ENCODE assay signal across 8 cellular contexts in genomic region chr11:123457187-123457770, GRCh38. TPM values are rescaled to one million over a fixed set of nuclear protein-coding genes. Genes with fewer than 3 reads are reported as not detected.
DNase-seq lines count a peak whose midpoint lies in the region; ATAC-seq and TF ChIP-seq lines count a peak whose summit lies in the region.
"Had no signal": no experiment of that assay in that cellular context is flagged by ENCODE, and none has a peak within 500 bp of the region (broad histone marks: within the 10 kb centered on the region; RNA-seq: fewer than 3 reads in every experiment).

No MANE protein-coding gene starts in this region.

- H3K79me2 ChIP-seq in HCT116 (ENCODE audit: insufficient read depth, low read length): no peaks in the 10 kb centered on the region
- H3K79me2 ChIP-seq in PC-3 (ENCODE audit: low read length): peaks cover 74% of the 10 kb centered on the region

- peak overlapping the region; percentile 75 for H3K4me2 ChIP-seq in HCT116 (ENCODE audit: low read length)
- H3K4me2 ChIP-seq in PC-3 (ENCODE audit: low read length): peak overlapping the region; percentile 20; the same call in 1 of the 2 replicates

- H3K27me3 ChIP-seq in HCT116 (ENCODE audit: insufficient read depth, low read length) (no peaks in the 10 kb centered on the region), PC-3 (ENCODE audit: low read length) (no peaks in the 10 kb centered on the region)

- H4K20me1 ChIP-seq in HCT116 (ENCODE audit: insufficient read depth) (no peaks in the 10 kb centered on the region), PC-3 (ENCODE audit: low read length) (no peaks in the 10 kb centered on the region)

- no peak overlapping the region for H2AFZ ChIP-seq in HCT116 (ENCODE audit: low read depth, low read length, poor library complexity, severe bottlenecking)
- H2AFZ ChIP-seq in PC-3 (ENCODE audit: low read length): no peak overlapping the region

- no peak for TF ChIP-seq POLR2A in HCT116 (IDR thresholded peaks at IDR 0.05; ENCODE audit: borderline replicate concordance, extremely low read depth, insufficient read depth, insufficient read length)

- RAD21 ChIA-PET in HCT116 (lab: Charles Lee; ENCODE audit: low non-redundant PET in 1 of 2, low total read pairs in 2 of 2, uncharacterized antibody in 2 of 2, unreplicated experiment in 2 of 2): no interaction called here

- no TSS peak for BruUV-seq in HCT116 (replicated peaks; lab: Mats Ljungman, UMichigan)
- BruUV-seq in PC-3 (replicated peaks; lab: Mats Ljungman, UMichigan): no TSS peak

- H3K9me3 ChIP-seq in HCT116 (ENCODE audit: control insufficient read depth in 1 of 2, insufficient read depth in 1 of 2, low read depth in 1 of 2, low read length in 2 of 2) (no peaks in the 10 kb centered on the region), PC-3 (ENCODE audit: low read length) (no peaks in the 10 kb centered on the region)
- H3K9me3 ChIP-seq: psoas muscle had no signal

- ATAC-seq in HCT116 (no peak), PC-3 (no peak), HG03135 (IDR thresholded peaks at IDR 0.05; ENCODE audit: unreplicated experiment) (no peak)
- ATAC-seq: psoas muscle had no signal

- CTCF ChIA-PET in HCT116 (lab: Charles Lee): no interaction called here
- CTCF ChIA-PET in PC-3 (lab: Charles Lee): no interaction called here
- CTCF ChIA-PET in GM10248 (lab: Yijun Ruan, JAX): interaction anchor here (1.5 kb wide), 1 partner anchor 49 kb away, joined by 3 read pairs; no protein-coding TSS in a partner anchor

- POLR2A ChIA-PET in HCT116 (lab: Charles Lee) (no interaction called here), PC-3 (lab: Charles Lee; ENCODE audit: unreplicated experiment) (interaction anchor here (0.6 kb wide), 1 partner anchor 82 kb away, joined by 4 read pairs; no protein-coding TSS in a partner anchor), GM10248 (lab: Yijun Ruan, JAX) (no interaction called here)

- no peak for TF ChIP-seq RAD21 in HCT116 (IDR thresholded peaks at IDR 0.05; ENCODE audit: low read depth)

- H3K9ac ChIP-seq in HCT116 (ENCODE audit: low read length) (no peak overlapping the region), PC-3 (ENCODE audit: low read length) (peak overlapping the region; percentile 88)

- H3K4me1 ChIP-seq in HCT116 (ENCODE audit: control insufficient read depth in 1 of 2, insufficient read depth in 2 of 2, low read length in 2 of 2) (peaks cover 22 to 58% of the 10 kb centered on the region in 2 experiments), PC-3 (ENCODE audit: insufficient read depth, low read length) (peaks cover 55% of the 10 kb centered on the region)

- H3K27ac ChIP-seq in HCT116 (ENCODE audit: low read depth, low read length) (no peak overlapping the region), PC-3 (ENCODE audit: low read length) (peak overlapping the region; percentile 98)
- H3K27ac ChIP-seq: psoas muscle had no signal

- TF ChIP-seq CTCF in HCT116 (IDR thresholded peaks at IDR 0.05 in 2 of 3, conservative IDR thresholded peaks at IDR 0.05 in 1 of 3; ENCODE audit: borderline replicate concordance in 1 of 3, insufficient read depth in 1 of 3, low read depth in 2 of 3, low read length in 2 of 3) (no peak), PC-3 (conservative IDR thresholded peaks at IDR 0.05; ENCODE audit: low read depth, low read length) (no peak), GM10248 (IDR thresholded peaks at IDR 0.05; ENCODE audit: control extremely low read depth, extremely low read depth, low read depth, missing control alignments) (no peak)

- DNase-seq in HCT116 (ENCODE audit: low read depth, low spot score) (no peak), PC-3 (no peak), dermis blood vessel endothelial cell (peak; percentile 32), putamen (ENCODE audit: low spot score) (peak; percentile 24), inferior parietal cortex (ENCODE audit: extremely low spot score) (no peak), GM10248 (ENCODE audit: extremely low spot score) (no peak)
- DNase-seq: psoas muscle had no signal

- intact Hi-C loops in HCT116 (cut with micrococcal nuclease) (no loop called here), PC-3 (cut with micrococcal nuclease) (no loop called here)

- H3K9me2 ChIP-seq in HCT116 (ENCODE audit: insufficient read depth) (no peaks in the 10 kb centered on the region), PC-3 (replicated peaks; ENCODE audit: low read length) (no peaks in the 10 kb centered on the region)

- H3K4me3 ChIP-seq in HCT116 (replicated peaks in 1 of 2; ENCODE audit: low read depth in 1 of 2, low read length in 2 of 2): no peak overlapping the region
- H3K4me3 ChIP-seq in PC-3 (ENCODE audit: low read length): no peak overlapping the region
- H3K4me3 ChIP-seq: psoas muscle had no signal

- H3K36me3 ChIP-seq in HCT116 (ENCODE audit: control insufficient read depth in 1 of 2, insufficient read depth in 2 of 2, low read length in 2 of 2) (no peaks in the 10 kb centered on the region), PC-3 (ENCODE audit: low read depth, low read length) (peaks cover 18% of the 10 kb centered on the region; the same call in 1 of the 2 replicates)

- peaks cover 4% of the 10 kb centered on the region for H3F3A ChIP-seq in PC-3 (ENCODE audit: low read length, unreplicated experiment)

TF ChIP-seq in HCT116, 20 proteins besides CTCF, POLR2A, EP300 and RAD21:
- TF ChIP-seq REST (IDR thresholded peaks at IDR 0.05; ENCODE audit: low read depth) (no peak), EZH2phosphoT487 (IDR thresholded peaks at IDR 0.05; ENCODE audit: borderline replicate concordance) (no peak), CEBPB (IDR thresholded peaks at IDR 0.05; ENCODE audit: low read depth) (no peak), ELF1 (IDR thresholded peaks at IDR 0.05; ENCODE audit: borderline replicate concordance, low read depth) (no peak), POLR2AphosphoS5 (IDR thresholded peaks at IDR 0.05; ENCODE audit: low read depth, low read length) (no peak), SIN3A (IDR thresholded peaks at IDR 0.05; ENCODE audit: low read depth) (no peak), SP1 (IDR thresholded peaks at IDR 0.05; ENCODE audit: low read depth) (no peak), CBX3 (IDR thresholded peaks at IDR 0.05; ENCODE audit: low read depth) (no peak), EGR1 (IDR thresholded peaks at IDR 0.05; ENCODE audit: low read depth) (no peak)

RNA-seq across cellular contexts. Expression of gene GRAMD1B, which starts 27.2 kb away (rescaled TPM):
- total RNA-seq in HCT116 (2021; ENCODE audit: unreplicated experiment) (12.7 TPM), PC-3 (2014; rRNA removed) (82.1 and 110 TPM in 2 replicates), dermis blood vessel endothelial cell (3.7 and 10.3 TPM in 2 replicates)
- polyA plus RNA-seq in HCT116 (2012): 5.2 and 6.2 TPM in 2 replicates

Comparison
In these comparisons a context has a peak if more than half of its experiments do, and no peak if none do; other contexts are left out.
1. DNase-seq: peak in dermis blood vessel endothelial cell (single experiment) and putamen (single experiment); none in HCT116 (single experiment), PC-3 (single experiment), inferior parietal cortex (single experiment) and GM10248 (single experiment).